Comparison of ENCODE assay signal across 20 cellular contexts in genomic region chr1:81877940-81878339, GRCh38.
DNase-seq lines count a peak whose midpoint lies in the region; ATAC-seq and TF ChIP-seq lines count a peak whose summit lies in the region.
"Had no signal": no experiment of that assay in that cellular context is flagged by ENCODE, and none has a peak within 500 bp of the region (broad histone marks: within the 10 kb centered on the region; RNA-seq: fewer than 3 reads in every experiment).

No MANE protein-coding gene starts in this region.

- H3K27ac Mint-ChIP-seq in mesothelial cell of epicardium = peak overlapping the region; percentile 72
- H3K27ac Mint-ChIP-seq: IgD-negative memory B cell had no signal

- in situ Hi-C loops in astrocyte of the spinal cord (cut with HindIII; ENCODE audit: low sequenced_read_pairs) = no loop called here

- no peak overlapping the region for H3K27ac ChIP-seq in right cardiac atrium (ENCODE audit: low read length)
- H3K27ac ChIP-seq: C4-2B, WERI-Rb-1 had no signal

- H3K27me3 Mint-ChIP-seq in mesothelial cell of epicardium (ENCODE audit: low read depth) = no peaks in the 10 kb centered on the region
- H3K27me3 Mint-ChIP-seq: IgD-negative memory B cell had no signal

- TF ChIP-seq CTCF in astrocyte of the spinal cord (IDR thresholded peaks at IDR 0.05; ENCODE audit: low read depth, low read length) (no peak), mesothelial cell of epicardium (IDR thresholded peaks at IDR 0.05; ENCODE audit: unreplicated experiment) (no peak)

- H3K4me3 Mint-ChIP-seq in mesothelial cell of epicardium = no peak overlapping the region
- H3K4me3 Mint-ChIP-seq: IgD-negative memory B cell had no signal

- WGBS in right cardiac atrium = 32% methylated on average over 1 of the region's 1 CpG

- peaks cover 2% of the 10 kb centered on the region for H3K36me3 Mint-ChIP-seq in mesothelial cell of epicardium
- H3K36me3 Mint-ChIP-seq: IgD-negative memory B cell had no signal

- H3K9me3 ChIP-seq in right cardiac atrium (ENCODE audit: control insufficient read depth, low read length) = no peaks in the 10 kb centered on the region
- H3K9me3 ChIP-seq: mucosa of descending colon had no signal

- peaks cover 75% of the 10 kb centered on the region for H3K4me1 Mint-ChIP-seq in mesothelial cell of epicardium
- H3K4me1 Mint-ChIP-seq: IgD-negative memory B cell had no signal

- peaks cover 6% of the 10 kb centered on the region for H3K4me1 ChIP-seq in right cardiac atrium (ENCODE audit: control insufficient read depth, insufficient read depth, low read length)

- ATAC-seq in left ventricle myocardium superior (peak; percentile 42), right cardiac atrium (no peak), GM18520 (IDR thresholded peaks at IDR 0.05; ENCODE audit: unreplicated experiment) (no peak)
- ATAC-seq in stimulated activated naive CD8-positive, alpha-beta T cell treated with anti-CD3 and anti-CD28 coated beads, Interleukin-15, Interleukin-2, amounts not matched to agents 100 U/mL and 50 U/mL, for 24 hours = no peak
- ATAC-seq: PC-3 had no signal

- H3K4me3 ChIP-seq in right cardiac atrium (ENCODE audit: low read length) (no peak overlapping the region), astrocyte of the spinal cord (ENCODE audit: low read depth, low read length) (no peak overlapping the region)
- H3K4me3 ChIP-seq: mucosa of descending colon had no signal

- intact Hi-C loops in left ventricle myocardium superior (cut with micrococcal nuclease) (no loop called here), right cardiac atrium (cut with DNase I) (no loop called here)

- H3K9me3 Mint-ChIP-seq in mesothelial cell of epicardium = no peaks in the 10 kb centered on the region
- H3K9me3 Mint-ChIP-seq: IgD-negative memory B cell had no signal

- no peaks in the 10 kb centered on the region for H3K27me3 ChIP-seq in right cardiac atrium (ENCODE audit: control insufficient read depth, insufficient read depth)

- DNase-seq in left ventricle myocardium superior (no peak), right cardiac atrium (no peak), astrocyte of the spinal cord (ENCODE audit: low read depth, low spot score) (peak; percentile 19), mesothelial cell of epicardium (ENCODE audit: low spot score in 2 of 2, unreplicated experiment in 2 of 2) (no peak), COR-L47 (lab: John Stamatoyannopoulos, UW) (no peak)
- DNase-seq in stimulated activated CD4-positive, alpha-beta T cell treated with anti-CD3 and anti-CD28 coated beads, Interleukin-1b, Interleukin-23, amount 100 ng/mL, for 48 hours = no peak
- DNase-seq in stimulated activated naive CD8-positive, alpha-beta T cell treated with anti-CD3 and anti-CD28 coated beads, Interleukin-15, Interleukin-2, amounts not matched to agents 100 U/mL and 50 U/mL, for 24 hours = no peak
- DNase-seq: activated CD8-positive, alpha-beta memory T cell treated with anti-CD3 and anti-CD28 coated beads, Interleukin-2, amount 50 U/mL, for 48 hours; activated effector memory CD4-positive, alpha-beta T cell treated with Interleukin-2 at 50 U/mL for 16 hours; DMS 273 treated with DMSO at 0.1 percent for 48 hours; mucosa of descending colon; NCI-H146; NCI-H774; PC-3; stimulated activated CD8-positive, alpha-beta memory T cell treated with anti-CD3 and anti-CD28 coated beads, Interleukin-4, amount 100 ng/mL, for 48 hours; T-helper 2 cell; WERI-Rb-1 had no signal
